ENCODE assay signal across 10 cellular contexts in genomic region chr9:89661391-89661949, GRCh38. TPM values are rescaled to one million over a fixed set of nuclear protein-coding genes. Genes with fewer than 3 reads are reported as not detected.
DNase-seq lines count a peak whose midpoint lies in the region; ATAC-seq and TF ChIP-seq lines count a peak whose summit lies in the region.
"Had no signal": no experiment of that assay in that cellular context is flagged by ENCODE, and none has a peak within 500 bp of the region (broad histone marks: within the 10 kb centered on the region; RNA-seq: fewer than 3 reads in every experiment).

No MANE protein-coding gene starts in this region.

- WGBS in right cardiac atrium, result 23% methylated on average over 13 of the region's 13 CpGs
- WGBS in psoas muscle, 3 donors, result 9 to 14% (median 12%) methylated on average over 13 of the region's 13 CpGs

- CTCF ChIA-PET in Calu3 (lab: Charles Lee), result interaction anchor here (0.7 to 1.2 kb wide), 2 partner anchors 58 to 99 kb away, joined by 3 to 4 read pairs; no protein-coding TSS in a partner anchor
- CTCF ChIA-PET in activated CD4-positive, alpha-beta T cell treated with anti-CD3 and anti-CD28 coated beads, Interleukin-2, amount 10 ng/mL, durations not matched to agents 7 days and 5 days (lab: Charles Lee), result no interaction called here
- CTCF ChIA-PET in naive thymus-derived CD4-positive, alpha-beta T cell (lab: Charles Lee), result no interaction called here

- peaks cover 4% of the 10 kb centered on the region for H3K4me1 ChIP-seq in right cardiac atrium (ENCODE audit: control insufficient read depth, insufficient read depth, low read length)
- peaks cover 25% of the 10 kb centered on the region for H3K4me1 ChIP-seq in psoas muscle
- peaks cover 0 to 5% of the 10 kb centered on the region in 2 donors for H3K4me1 ChIP-seq in naive thymus-derived CD4-positive, alpha-beta T cell (ENCODE audit: control insufficient read depth in 2 of 2, insufficient read depth in 2 of 2, low read length in 2 of 2)

- no peak for TF ChIP-seq CTCF in Calu3 (IDR thresholded peaks at IDR 0.05; ENCODE audit: unreplicated experiment)
- no peak for TF ChIP-seq CTCF in psoas muscle (IDR thresholded peaks at IDR 0.05)

- H3K4me3 Mint-ChIP-seq in Calu3 (ENCODE audit: low read depth, unreplicated experiment), result peak overlapping the region; percentile 65
- no peak overlapping the region for H3K4me3 Mint-ChIP-seq in activated CD4-positive, alpha-beta T cell treated with anti-CD3 and anti-CD28 coated beads, Interleukin-2, amount 10 ng/mL, durations not matched to agents 7 days and 5 days
- no peak overlapping the region for H3K4me3 Mint-ChIP-seq in naive thymus-derived CD4-positive, alpha-beta T cell

- peaks cover 9% of the 10 kb centered on the region for H3K4me1 Mint-ChIP-seq in Calu3 (ENCODE audit: low read depth, unreplicated experiment)
- H3K4me1 Mint-ChIP-seq in activated CD4-positive, alpha-beta T cell treated with anti-CD3 and anti-CD28 coated beads, Interleukin-2, amount 10 ng/mL, durations not matched to agents 7 days and 5 days, result peaks cover 26% of the 10 kb centered on the region
- H3K4me1 Mint-ChIP-seq in naive thymus-derived CD4-positive, alpha-beta T cell, result peaks cover 5 to 46% (median 7%) of the 10 kb centered on the region in 7 donors

- ATAC-seq in right cardiac atrium (peak; percentile 55 to 60), psoas muscle (peak; percentile 55 to 76 (median 70)), GM21528 (IDR thresholded peaks at IDR 0.05; ENCODE audit: low FRiP score, unreplicated experiment) (no peak), HG03196 (IDR thresholded peaks at IDR 0.05; ENCODE audit: unreplicated experiment) (no peak)
- no peak for ATAC-seq in naive thymus-derived CD4-positive, alpha-beta T cell

- no peak overlapping the region for H3K4me3 ChIP-seq in right cardiac atrium (ENCODE audit: low read length)
- H3K4me3 ChIP-seq in psoas muscle, result peak overlapping the region; percentile 65
- no peak overlapping the region for H3K4me3 ChIP-seq in naive thymus-derived CD4-positive, alpha-beta T cell (ENCODE audit: low read length)

- H3K36me3 Mint-ChIP-seq in Calu3 (ENCODE audit: insufficient read depth, unreplicated experiment), result peaks cover 10% of the 10 kb centered on the region
- H3K36me3 Mint-ChIP-seq in activated CD4-positive, alpha-beta T cell treated with anti-CD3 and anti-CD28 coated beads, Interleukin-2, amount 10 ng/mL, durations not matched to agents 7 days and 5 days (ENCODE audit: low read depth), result no peaks in the 10 kb centered on the region
- peaks cover 0 to 1% (median 0%) of the 10 kb centered on the region in 5 donors for H3K36me3 Mint-ChIP-seq in naive thymus-derived CD4-positive, alpha-beta T cell

- H3K27ac ChIP-seq in right cardiac atrium (ENCODE audit: low read length) (peak overlapping the region; percentile 88), psoas muscle (peak overlapping the region; percentile 74)
- no peak overlapping the region for H3K27ac ChIP-seq in naive thymus-derived CD4-positive, alpha-beta T cell (ENCODE audit: low read depth, low read length)
- H3K27ac ChIP-seq: HL-60 had no signal

- no peaks in the 10 kb centered on the region for H3K36me3 ChIP-seq in psoas muscle (ENCODE audit: insufficient read depth in 1 of 2, low read depth in 1 of 2)
- H3K36me3 ChIP-seq in naive thymus-derived CD4-positive, alpha-beta T cell (ENCODE audit: control insufficient read depth in 2 of 3, insufficient read depth in 3 of 3, low read length in 3 of 3), result no peaks in the 10 kb centered on the region

- no TSS peak for BruUV-seq in Calu3 (replicated peaks; lab: Mats Ljungman, UMichigan)

- POLR2A ChIA-PET in activated CD4-positive, alpha-beta T cell treated with anti-CD3 and anti-CD28 coated beads, Interleukin-2, amount 10 ng/mL, durations not matched to agents 7 days and 5 days (lab: Charles Lee), result no interaction called here
- POLR2A ChIA-PET in naive thymus-derived CD4-positive, alpha-beta T cell (lab: Charles Lee), result no interaction called here

- DNase-seq in Calu3 (peak; percentile 20), amniotic epithelial cell (ENCODE audit: low read depth) (peak; percentile 2), right cardiac atrium (peak in 1 of 3 donors; percentile 68), psoas muscle (no peak)
- DNase-seq in activated CD4-positive, alpha-beta T cell treated with anti-CD3 and anti-CD28 coated beads, Interleukin-2, amount 10 ng/mL, durations not matched to agents 7 days and 5 days, result no peak
- no peak for DNase-seq in naive thymus-derived CD4-positive, alpha-beta T cell
- DNase-seq: DND-41 had no signal

- no peaks in the 10 kb centered on the region for H3K27me3 ChIP-seq in right cardiac atrium (ENCODE audit: control insufficient read depth, insufficient read depth)
- H3K27me3 ChIP-seq in psoas muscle (ENCODE audit: insufficient read depth in 3 of 3, low read length in 2 of 3), result no peaks in the 10 kb centered on the region
- H3K27me3 ChIP-seq in naive thymus-derived CD4-positive, alpha-beta T cell (ENCODE audit: control insufficient read depth in 2 of 2, insufficient read depth in 2 of 2, low read length in 2 of 2), result no peaks in the 10 kb centered on the region

- H3K27ac Mint-ChIP-seq in Calu3 (ENCODE audit: unreplicated experiment), result peak overlapping the region; percentile 21
- H3K27ac Mint-ChIP-seq in activated CD4-positive, alpha-beta T cell treated with anti-CD3 and anti-CD28 coated beads, Interleukin-2, amount 10 ng/mL, durations not matched to agents 7 days and 5 days, result no peak overlapping the region
- H3K27ac Mint-ChIP-seq in naive thymus-derived CD4-positive, alpha-beta T cell, result no peak overlapping the region

- intact Hi-C loops in Calu3 (cut with micrococcal nuclease; ENCODE audit: unreplicated experiment), result no loop called here
- intact Hi-C loops in right cardiac atrium (cut with DNase I), result no loop called here
- intact Hi-C loops in psoas muscle (cut with DNase I), result no loop called here
- intact Hi-C loops in naive thymus-derived CD4-positive, alpha-beta T cell (cut with micrococcal nuclease), result loop anchor here in 1 of 2 donors (1.0 kb wide), 1 partner anchor 13 kb away; no protein-coding TSS in a partner anchor

- H3K9me3 Mint-ChIP-seq in Calu3 (ENCODE audit: low read depth, unreplicated experiment), result no peaks in the 10 kb centered on the region
- no peaks in the 10 kb centered on the region for H3K9me3 Mint-ChIP-seq in activated CD4-positive, alpha-beta T cell treated with anti-CD3 and anti-CD28 coated beads, Interleukin-2, amount 10 ng/mL, durations not matched to agents 7 days and 5 days
- H3K9me3 Mint-ChIP-seq in naive thymus-derived CD4-positive, alpha-beta T cell, result peaks cover 0 to 2% (median 0%) of the 10 kb centered on the region in 11 donors

- no peaks in the 10 kb centered on the region for H3K9me3 ChIP-seq in right cardiac atrium (ENCODE audit: control insufficient read depth, low read length)
- H3K9me3 ChIP-seq in psoas muscle, result no peaks in the 10 kb centered on the region
- H3K9me3 ChIP-seq in naive thymus-derived CD4-positive, alpha-beta T cell (ENCODE audit: control insufficient read depth in 2 of 3, low read length in 3 of 3), result no peaks in the 10 kb centered on the region

- H3K27me3 Mint-ChIP-seq in Calu3 (ENCODE audit: unreplicated experiment), result peaks cover 35% of the 10 kb centered on the region
- H3K27me3 Mint-ChIP-seq in activated CD4-positive, alpha-beta T cell treated with anti-CD3 and anti-CD28 coated beads, Interleukin-2, amount 10 ng/mL, durations not matched to agents 7 days and 5 days, result peaks cover 4% of the 10 kb centered on the region
- H3K27me3 Mint-ChIP-seq in naive thymus-derived CD4-positive, alpha-beta T cell, result peaks cover 0 to 17% (median 4%) of the 10 kb centered on the region in 5 donors

RNA-seq across cellular contexts. Expression of gene GADD45G, which starts 56.7 kb away (rescaled TPM):
- total RNA-seq in Calu3 (2022) (0.95 and 1.7 TPM in 2 replicates), right cardiac atrium (100 to 1,000 TPM in 2 of 4 donors, 10 to 100 TPM in 2; 27.6 to 133 (median 69.8) TPM), psoas muscle (100 to 1,000 TPM in 1 of 4 donors, 10 to 100 TPM in 2, 1 to 10 TPM in 1; 2.4 to 185 (median 13.8) TPM)
- polyA plus RNA-seq in right cardiac atrium (157 TPM), psoas muscle (100 to 1,000 TPM in 2 of 3 donors, 10 to 100 TPM in 1; 30.7 to 288 (median 189) TPM)
- 1 to 10 TPM; 5.2 to 6.2 TPM for total RNA-seq in activated CD4-positive, alpha-beta T cell treated with anti-CD3 and anti-CD28 coated beads, Interleukin-2, amount 10 ng/mL, durations not matched to agents 7 days and 5 days
- total RNA-seq in naive thymus-derived CD4-positive, alpha-beta T cell, result 10 to 100 TPM in 1 of 5 experiments, 1 to 10 TPM in 3, under 1 TPM in 1; 0.59 to 18.7 (median 4.7) TPM
- polyA plus RNA-seq in naive thymus-derived CD4-positive, alpha-beta T cell, result under 1 TPM in 1 of 2 donors, not detected in 1; 0.51 TPM

Comparison
In these comparisons a context has a peak if more than half of its experiments do, and no peak if none do; other contexts are left out.
1. DNase-seq: peak in Calu3 (single experiment) and amniotic epithelial cell (single experiment); none in psoas muscle (0 of 2), activated CD4-positive, alpha-beta T cell treated with anti-CD3 and anti-CD28 coated beads, Interleukin-2, amount 10 ng/mL, durations not matched to agents 7 days and 5 days (single experiment) and naive thymus-derived CD4-positive, alpha-beta T cell (0 of 9).
2. ATAC-seq: peak in right cardiac atrium (2 of 2) and psoas muscle (4 of 4); none in GM21528 (single experiment), HG03196 (single experiment) and naive thymus-derived CD4-positive, alpha-beta T cell (single experiment).